In the genomic region with DNA sequence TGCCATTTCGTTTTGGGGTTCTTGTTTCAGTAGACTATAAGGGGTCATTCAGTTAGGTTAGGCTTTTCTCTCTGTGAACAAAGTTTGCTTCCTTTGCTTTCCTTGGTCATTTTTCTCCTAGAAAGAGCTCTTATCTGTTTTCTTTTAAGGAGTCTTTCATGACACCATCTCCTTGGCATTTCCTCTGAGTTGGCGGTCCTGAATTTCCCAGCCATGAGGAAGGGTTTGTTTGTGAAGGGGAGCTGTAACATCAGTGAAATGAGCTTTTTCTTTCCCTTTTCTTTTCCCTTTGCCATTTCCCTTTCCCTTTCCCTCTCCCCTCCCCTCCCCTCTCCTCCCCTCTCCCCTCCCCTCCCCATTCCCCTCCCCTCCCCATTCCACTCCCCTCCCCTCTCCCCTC, we compare ENCODE assay signal across 1 cellular context.
A peak's percentile ranks its signal among the peaks of the same experiment; 100 is the strongest.
TF ChIP-seq lines count a peak whose summit lies in the region.

No MANE protein-coding gene starts in this region.

TF ChIP-seq in K562, 482 proteins besides CTCF, POLR2A, EP300 and RAD21 (continued from another document):
- TF ChIP-seq, protein P1, sequence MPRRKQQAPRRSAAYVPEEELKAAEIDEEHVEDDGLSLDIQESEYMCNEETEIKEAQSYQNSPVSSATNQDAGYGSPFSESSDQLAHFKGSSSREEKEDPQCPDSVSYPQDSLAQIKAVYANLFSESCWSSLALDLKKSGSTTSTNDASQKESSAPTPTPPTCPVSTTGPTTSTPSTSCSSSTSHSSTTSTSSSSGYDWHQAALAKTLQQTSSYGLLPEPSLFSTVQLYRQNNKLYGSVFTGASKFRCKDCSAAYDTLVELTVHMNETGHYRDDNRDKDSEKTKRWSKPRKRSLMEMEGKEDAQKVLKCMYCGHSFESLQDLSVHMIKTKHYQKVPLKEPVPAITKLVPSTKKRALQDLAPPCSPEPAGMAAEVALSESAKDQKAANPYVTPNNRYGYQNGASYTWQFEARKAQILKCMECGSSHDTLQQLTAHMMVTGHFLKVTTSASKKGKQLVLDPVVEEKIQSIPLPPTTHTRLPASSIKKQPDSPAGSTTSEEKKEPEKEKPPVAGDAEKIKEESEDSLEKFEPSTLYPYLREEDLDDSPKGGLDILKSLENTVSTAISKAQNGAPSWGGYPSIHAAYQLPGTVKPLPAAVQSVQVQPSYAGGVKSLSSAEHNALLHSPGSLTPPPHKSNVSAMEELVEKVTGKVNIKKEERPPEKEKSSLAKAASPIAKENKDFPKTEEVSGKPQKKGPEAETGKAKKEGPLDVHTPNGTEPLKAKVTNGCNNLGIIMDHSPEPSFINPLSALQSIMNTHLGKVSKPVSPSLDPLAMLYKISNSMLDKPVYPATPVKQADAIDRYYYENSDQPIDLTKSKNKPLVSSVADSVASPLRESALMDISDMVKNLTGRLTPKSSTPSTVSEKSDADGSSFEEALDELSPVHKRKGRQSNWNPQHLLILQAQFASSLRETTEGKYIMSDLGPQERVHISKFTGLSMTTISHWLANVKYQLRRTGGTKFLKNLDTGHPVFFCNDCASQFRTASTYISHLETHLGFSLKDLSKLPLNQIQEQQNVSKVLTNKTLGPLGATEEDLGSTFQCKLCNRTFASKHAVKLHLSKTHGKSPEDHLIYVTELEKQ (CRISPR knock-in tag; IDR thresholded peaks at IDR 0.05): no peak
- TF ChIP-seq ARID1B (IDR thresholded peaks at IDR 0.05) (peak; percentile 17; the same call in 1 of the 2 replicates), ARNT (IDR thresholded peaks at IDR 0.05) (no peak), ZNF589 (CRISPR knock-in tag; IDR thresholded peaks at IDR 0.05; ENCODE audit: low read depth) (no peak)
- TF ChIP-seq, protein P2, sequence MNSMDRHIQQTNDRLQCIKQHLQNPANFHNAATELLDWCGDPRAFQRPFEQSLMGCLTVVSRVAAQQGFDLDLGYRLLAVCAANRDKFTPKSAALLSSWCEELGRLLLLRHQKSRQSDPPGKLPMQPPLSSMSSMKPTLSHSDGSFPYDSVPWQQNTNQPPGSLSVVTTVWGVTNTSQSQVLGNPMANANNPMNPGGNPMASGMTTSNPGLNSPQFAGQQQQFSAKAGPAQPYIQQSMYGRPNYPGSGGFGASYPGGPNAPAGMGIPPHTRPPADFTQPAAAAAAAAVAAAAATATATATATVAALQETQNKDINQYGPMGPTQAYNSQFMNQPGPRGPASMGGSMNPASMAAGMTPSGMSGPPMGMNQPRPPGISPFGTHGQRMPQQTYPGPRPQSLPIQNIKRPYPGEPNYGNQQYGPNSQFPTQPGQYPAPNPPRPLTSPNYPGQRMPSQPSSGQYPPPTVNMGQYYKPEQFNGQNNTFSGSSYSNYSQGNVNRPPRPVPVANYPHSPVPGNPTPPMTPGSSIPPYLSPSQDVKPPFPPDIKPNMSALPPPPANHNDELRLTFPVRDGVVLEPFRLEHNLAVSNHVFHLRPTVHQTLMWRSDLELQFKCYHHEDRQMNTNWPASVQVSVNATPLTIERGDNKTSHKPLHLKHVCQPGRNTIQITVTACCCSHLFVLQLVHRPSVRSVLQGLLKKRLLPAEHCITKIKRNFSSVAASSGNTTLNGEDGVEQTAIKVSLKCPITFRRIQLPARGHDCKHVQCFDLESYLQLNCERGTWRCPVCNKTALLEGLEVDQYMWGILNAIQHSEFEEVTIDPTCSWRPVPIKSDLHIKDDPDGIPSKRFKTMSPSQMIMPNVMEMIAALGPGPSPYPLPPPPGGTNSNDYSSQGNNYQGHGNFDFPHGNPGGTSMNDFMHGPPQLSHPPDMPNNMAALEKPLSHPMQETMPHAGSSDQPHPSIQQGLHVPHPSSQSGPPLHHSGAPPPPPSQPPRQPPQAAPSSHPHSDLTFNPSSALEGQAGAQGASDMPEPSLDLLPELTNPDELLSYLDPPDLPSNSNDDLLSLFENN (IDR thresholded peaks at IDR 0.05; ENCODE audit: low read depth in 2 of 2, low read length in 2 of 2): no peak
- TF ChIP-seq, protein P3, sequence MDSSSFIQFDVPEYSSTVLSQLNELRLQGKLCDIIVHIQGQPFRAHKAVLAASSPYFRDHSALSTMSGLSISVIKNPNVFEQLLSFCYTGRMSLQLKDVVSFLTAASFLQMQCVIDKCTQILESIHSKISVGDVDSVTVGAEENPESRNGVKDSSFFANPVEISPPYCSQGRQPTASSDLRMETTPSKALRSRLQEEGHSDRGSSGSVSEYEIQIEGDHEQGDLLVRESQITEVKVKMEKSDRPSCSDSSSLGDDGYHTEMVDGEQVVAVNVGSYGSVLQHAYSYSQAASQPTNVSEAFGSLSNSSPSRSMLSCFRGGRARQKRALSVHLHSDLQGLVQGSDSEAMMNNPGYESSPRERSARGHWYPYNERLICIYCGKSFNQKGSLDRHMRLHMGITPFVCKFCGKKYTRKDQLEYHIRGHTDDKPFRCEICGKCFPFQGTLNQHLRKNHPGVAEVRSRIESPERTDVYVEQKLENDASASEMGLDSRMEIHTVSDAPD (CRISPR knock-in tag; IDR thresholded peaks at IDR 0.05): no peak
